Comparison of ENCODE assay signal across 1 cellular context in genomic region chr7:6578114-6579084, GRCh38.
A peak's percentile ranks its signal among the peaks of the same experiment; 100 is the strongest.
TF ChIP-seq lines count a peak whose summit lies in the region.

No MANE protein-coding gene starts in this region.

TF ChIP-seq in HepG2, 621 proteins besides CTCF, POLR2A, EP300 and RAD21 (continued from another document):
- peak; percentile 39; the same call in 1 of the 2 replicates for TF ChIP-seq HDAC1 (CRISPR knock-in tag; IDR thresholded peaks at IDR 0.05)
- 0 out of 2 replicates have a peak, but pooled peaks have one; percentile 56 for TF ChIP-seq SRF (IDR thresholded peaks at IDR 0.05; ENCODE audit: low read depth, low read length)
- peak; percentile 74 for TF ChIP-seq IRF2 (CRISPR knock-in tag; IDR thresholded peaks at IDR 0.05)
- TF ChIP-seq ZNF34 (CRISPR knock-in tag; IDR thresholded peaks at IDR 0.05; ENCODE audit: borderline replicate concordance): peak; percentile 56; the same call in 1 of the 2 replicates
- peak; percentile 89 for TF ChIP-seq CEBPB (IDR thresholded peaks at IDR 0.05; ENCODE audit: borderline replicate concordance, low read depth, low read length)
- TF ChIP-seq MIXL1 (CRISPR knock-in tag; IDR thresholded peaks at IDR 0.05): peak; percentile 51; the same call in 1 of the 2 replicates
- TF ChIP-seq ETV5 (CRISPR knock-in tag; IDR thresholded peaks at IDR 0.05; ENCODE audit: borderline replicate concordance): peak; percentile 97
- TF ChIP-seq E2F1 (CRISPR knock-in tag; IDR thresholded peaks at IDR 0.05): no peak
- TF ChIP-seq ATF1 (CRISPR knock-in tag; IDR thresholded peaks at IDR 0.05): peak; percentile 60
- TF ChIP-seq CC2D1A (CRISPR knock-in tag; IDR thresholded peaks at IDR 0.05): no peak
- peak; percentile 87 for TF ChIP-seq ZNF121 (CRISPR knock-in tag; IDR thresholded peaks at IDR 0.05)
- peak; percentile 44 for TF ChIP-seq ZNF18 (CRISPR knock-in tag; IDR thresholded peaks at IDR 0.05; ENCODE audit: insufficient replicate concordance)
- peak; percentile 76 for TF ChIP-seq THAP11 (CRISPR knock-in tag; IDR thresholded peaks at IDR 0.05)
- TF ChIP-seq ZNF282 (IDR thresholded peaks at IDR 0.05; ENCODE audit: partially characterized antibody): no peak
- no peak for TF ChIP-seq NRL (CRISPR knock-in tag; IDR thresholded peaks at IDR 0.05; ENCODE audit: borderline replicate concordance)
- peak; percentile 85; the same call in 1 of the 2 replicates for TF ChIP-seq POLR2AphosphoS2 (IDR thresholded peaks at IDR 0.05; ENCODE audit: low read depth, low read length)
- no peak for TF ChIP-seq TMF1 (CRISPR knock-in tag; IDR thresholded peaks at IDR 0.05; ENCODE audit: low read depth)
